Comparison of ENCODE assay signal across 9 cellular contexts in genomic region chr5:159456722-159457462, GRCh38.
DNase-seq lines count a peak whose midpoint lies in the region; ATAC-seq, FAIRE-seq and TF ChIP-seq lines count a peak whose summit lies in the region.
"Had no signal": no experiment of that assay in that cellular context is flagged by ENCODE, and none has a peak within 500 bp of the region (broad histone marks: within the 10 kb centered on the region; RNA-seq: fewer than 3 reads in every experiment).

No MANE protein-coding gene starts in this region.

- DNase-seq in H54 (ENCODE audit: insufficient read length, low spot score) (no peak), PC-3 (peak; percentile 72), epithelial cell of esophagus (ENCODE audit: low read depth) (peak; percentile 74), urothelium cell line (ENCODE audit: low spot score) (peak; percentile 66), NAMALWA (ENCODE audit: low spot score) (no peak), NCI-H2196 treated with DMSO at 0.1 percent for 48 hours (lab: John Stamatoyannopoulos, UW; ENCODE audit: unreplicated experiment) (no peak), putamen (ENCODE audit: low spot score) (no peak)

- peaks cover 25% of the 10 kb centered on the region for H3K4me1 ChIP-seq in PC-3 (ENCODE audit: insufficient read depth, low read length)

- TF ChIP-seq CTCF in PC-3 (conservative IDR thresholded peaks at IDR 0.05; ENCODE audit: low read depth, low read length): no peak
- no peak for TF ChIP-seq CTCF in epithelial cell of esophagus (IDR thresholded peaks at IDR 0.05; ENCODE audit: insufficient read depth, low read depth, low read length, missing control alignments)

- FAIRE-seq in H54 (lab: Jason Lieb, UNC) (peak; percentile 52), urothelium cell line (lab: Jason Lieb, UNC) (no peak)

- no TSS peak for BruUV-seq in PC-3 (replicated peaks; lab: Mats Ljungman, UMichigan)

- H3K9ac ChIP-seq in PC-3 (ENCODE audit: low read length): no peak overlapping the region

- intact Hi-C loops in PC-3 (cut with micrococcal nuclease): no loop called here

- no peak for TF ChIP-seq POLR2A in H54 (IDR thresholded peaks at IDR 0.05; ENCODE audit: low read depth, low read length)

- no peak overlapping the region for H3K4me2 ChIP-seq in PC-3 (ENCODE audit: low read length)

- no peaks in the 10 kb centered on the region for H3K79me2 ChIP-seq in PC-3 (ENCODE audit: low read length)

- H3K36me3 ChIP-seq in PC-3 (ENCODE audit: low read depth, low read length): no peaks in the 10 kb centered on the region
- H3K36me3 ChIP-seq: thoracic aorta had no signal

- H3K9me3 ChIP-seq in PC-3 (ENCODE audit: low read length): no peaks in the 10 kb centered on the region
- H3K9me3 ChIP-seq: thoracic aorta had no signal

- no peaks in the 10 kb centered on the region for H3F3A ChIP-seq in PC-3 (ENCODE audit: low read length, unreplicated experiment)

- no peak overlapping the region for H3K4me3 ChIP-seq in PC-3 (ENCODE audit: low read length)
- no peak overlapping the region for H3K4me3 ChIP-seq in epithelial cell of esophagus (ENCODE audit: low read length)
- H3K4me3 ChIP-seq: thoracic aorta had no signal

- no peaks in the 10 kb centered on the region for H3K9me2 ChIP-seq in PC-3 (replicated peaks; ENCODE audit: low read length)

- CTCF ChIA-PET in PC-3 (lab: Charles Lee): no interaction called here

- no peaks in the 10 kb centered on the region for H4K20me1 ChIP-seq in PC-3 (ENCODE audit: low read length)

- no peak overlapping the region for H2AFZ ChIP-seq in PC-3 (ENCODE audit: low read length)

- ATAC-seq in GM18498 (IDR thresholded peaks at IDR 0.05; ENCODE audit: unreplicated experiment) (peak; percentile 87), PC-3 (peak; percentile 89)

- no peaks in the 10 kb centered on the region for H3K27me3 ChIP-seq in PC-3 (ENCODE audit: low read length)

- POLR2A ChIA-PET in PC-3 (lab: Charles Lee; ENCODE audit: unreplicated experiment): no interaction called here

- H3K27ac ChIP-seq in PC-3 (ENCODE audit: low read length): peak overlapping the region; percentile 43
- H3K27ac ChIP-seq: thoracic aorta had no signal

Comparison
In these comparisons a context has a peak if more than half of its experiments do, and no peak if none do; other contexts are left out.
1. DNase-seq: peak in PC-3 (single experiment), epithelial cell of esophagus (single experiment) and urothelium cell line (single experiment); none in H54 (single experiment), NAMALWA (single experiment), NCI-H2196 treated with DMSO at 0.1 percent for 48 hours (single experiment) and putamen (single experiment).